In the genomic region with DNA sequence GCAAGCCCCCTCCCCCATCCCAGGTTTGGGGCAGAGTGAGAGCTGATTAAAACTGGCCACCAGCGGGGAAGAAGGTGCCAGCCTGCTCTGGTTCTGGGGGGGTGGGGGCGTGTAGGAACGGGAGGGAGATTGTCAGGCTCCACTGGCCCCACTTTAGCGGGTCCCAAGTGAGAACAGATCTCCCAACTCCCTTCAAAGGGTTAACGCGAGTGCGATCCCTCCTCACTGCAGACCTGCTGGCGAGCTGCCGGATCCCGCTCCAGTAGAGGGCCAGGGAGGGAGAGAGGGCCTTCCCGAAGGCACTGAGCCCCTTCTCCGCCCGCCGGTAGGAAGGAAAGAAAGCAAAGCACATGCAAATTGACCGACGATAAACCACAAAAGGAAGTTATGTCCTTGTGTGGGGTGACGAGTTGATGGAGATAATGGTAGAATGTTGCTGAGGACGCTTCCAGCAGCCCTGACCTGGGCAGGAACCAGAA, we compare ENCODE assay signal across 10 cellular contexts. TPM values are rescaled to one million over a fixed set of nuclear protein-coding genes. Genes with fewer than 3 reads are reported as not detected.
A peak's percentile ranks its signal among the peaks of the same experiment; 100 is the strongest.
DNase-seq lines count a peak whose midpoint lies in the region; ATAC-seq, FAIRE-seq and TF ChIP-seq lines count a peak whose summit lies in the region.
"Had no signal": no experiment of that assay in that cellular context is flagged by ENCODE, and none has a peak within 500 bp of the region (broad histone marks: within the 10 kb centered on the region; RNA-seq: fewer than 3 reads in every experiment).

No MANE protein-coding gene starts in this region.

- peaks cover 5% of the 10 kb centered on the region for H3K9me3 Mint-ChIP-seq in glutamatergic neuron (ENCODE audit: unreplicated experiment)

- H3K4me3 Mint-ChIP-seq in glutamatergic neuron (ENCODE audit: unreplicated experiment) = peak overlapping the region; percentile 91

- no peak for TF ChIP-seq POLR2A in H54 (IDR thresholded peaks at IDR 0.05; ENCODE audit: low read depth, low read length)

- H3K27me3 Mint-ChIP-seq in glutamatergic neuron (ENCODE audit: unreplicated experiment) = peaks cover 23% of the 10 kb centered on the region

- peaks cover 5% of the 10 kb centered on the region for H3K36me3 Mint-ChIP-seq in glutamatergic neuron (ENCODE audit: unreplicated experiment)

- FAIRE-seq in HTR-8/SVneo (lab: Jason Lieb, UNC) = no peak
- FAIRE-seq in H54 (lab: Jason Lieb, UNC) = no peak

- H3K27ac Mint-ChIP-seq in glutamatergic neuron (ENCODE audit: unreplicated experiment) = peak overlapping the region; percentile 76

- in situ Hi-C loops in GM13977 (cut with MboI; ENCODE audit: low pct_unique_long_range_greater_than_20kb, low sequenced_read_pairs, unreplicated experiment) = no loop called here

- ATAC-seq in omental fat pad (ENCODE audit: low FRiP score) = peak; percentile 17
- no peak for ATAC-seq in sciatic nerve

- TF ChIP-seq CTCF in glutamatergic neuron (IDR thresholded peaks at IDR 0.05; ENCODE audit: partially characterized antibody, unreplicated experiment) (no peak), omental fat pad (IDR thresholded peaks at IDR 0.05) (no peak), GM13977 (IDR thresholded peaks at IDR 0.05; ENCODE audit: extremely low read depth, insufficient read depth, missing control alignments) (no peak)

- DNase-seq in DMS53 treated with DMSO at 0.1 percent for 48 hours (lab: John Stamatoyannopoulos, UW; ENCODE audit: unreplicated experiment) = peak; percentile 30
- peak; percentile 38 for DNase-seq in NCI-H2171 treated with DMSO at 0.1 percent for 48 hours (lab: John Stamatoyannopoulos, UW)
- DNase-seq in glutamatergic neuron = peak; percentile 42
- DNase-seq in omental fat pad (ENCODE audit: low spot score) = no peak
- no peak for DNase-seq in HTR-8/SVneo (ENCODE audit: insufficient read length, low spot score)
- no peak for DNase-seq in H54 (ENCODE audit: insufficient read length, low spot score)
- DNase-seq in GM13977 (ENCODE audit: low spot score) = no peak
- no peak for DNase-seq in sciatic nerve (ENCODE audit: low spot score)
- DNase-seq: stimulated activated CD4-positive, alpha-beta T cell treated with anti-CD3 and anti-CD28 coated beads, Interleukin-4, amount 100 ng/mL, for 24 hours had no signal

- intact Hi-C loops in sciatic nerve (cut with DNase I) = no loop called here

- H3K4me1 Mint-ChIP-seq in glutamatergic neuron (ENCODE audit: low read depth, unreplicated experiment) = peaks cover 16% of the 10 kb centered on the region

RNA-seq across cellular contexts. Expression of a gene that starts 1.3 kb away (rescaled TPM):
- total RNA-seq in glutamatergic neuron (ENCODE audit: unreplicated experiment) (3.2 TPM), omental fat pad (under 1 TPM in 3 of 4 donors, not detected in 1; 0.19 to 0.47 (median 0.38) TPM), sciatic nerve (1.4 TPM)
- total RNA-seq: M059J had no signal

Comparison
In these comparisons a context has a peak if more than half of its experiments do, and no peak if none do; other contexts are left out.
1. DNase-seq: peak in DMS53 treated with DMSO at 0.1 percent for 48 hours (single experiment), NCI-H2171 treated with DMSO at 0.1 percent for 48 hours (single experiment) and glutamatergic neuron (single experiment); none in omental fat pad (single experiment), HTR-8/SVneo (single experiment), H54 (single experiment), GM13977 (single experiment) and sciatic nerve (single experiment).